ENCODE assay signal across 18 cellular contexts in genomic region chr1:192543445-192543844, GRCh38. TPM values are rescaled to one million over a fixed set of nuclear protein-coding genes. Genes with fewer than 3 reads are reported as not detected.
A peak's percentile ranks its signal among the peaks of the same experiment; 100 is the strongest.
DNase-seq lines count a peak whose midpoint lies in the region; ATAC-seq and TF ChIP-seq lines count a peak whose summit lies in the region.
"Had no signal": no experiment of that assay in that cellular context is flagged by ENCODE, and none has a peak within 500 bp of the region (broad histone marks: within the 10 kb centered on the region; RNA-seq: fewer than 3 reads in every experiment).

No MANE protein-coding gene starts in this region.

- no peak for TF ChIP-seq CTCF in A673 (conservative IDR thresholded peaks at IDR 0.05; ENCODE audit: low read depth, low read length)
- no peak for TF ChIP-seq CTCF in GM23338 (conservative IDR thresholded peaks at IDR 0.05; ENCODE audit: low read depth in 2 of 2)
- TF ChIP-seq CTCF in neural crest cell (conservative IDR thresholded peaks at IDR 0.05), result no peak

- CTCF ChIA-PET in A673 (lab: Charles Lee), result interaction anchor here (1.7 kb wide), 1 partner anchor 30 kb away, joined by 6 read pairs; no protein-coding TSS in a partner anchor

- H3K27ac Mint-ChIP-seq in GM23338 (peak overlapping the region; percentile 41; the same call in 1 of the 2 replicates), neural crest cell (ENCODE audit: unreplicated experiment) (peak overlapping the region; percentile 65)
- H3K27ac Mint-ChIP-seq in T-helper 2 cell treated with Interferon-gamma antibody and Interleukin-4, amounts not matched to agents 5 μg/mL and 100 μg/mL, for 36 hours, result no peak overlapping the region
- H3K27ac Mint-ChIP-seq: B cell had no signal

- no peaks in the 10 kb centered on the region for H3K9me2 ChIP-seq in GM23338 (ENCODE audit: insufficient read depth)

- H3K4me3 ChIP-seq in A673 (ENCODE audit: low read depth, low read length, poor library complexity, severe bottlenecking), result no peak overlapping the region
- H3K4me3 ChIP-seq in GM23338, result no peak overlapping the region
- H3K4me3 ChIP-seq: SK-N-MC had no signal

- DNase-seq in A673 (ENCODE audit: low spot score), result peak; percentile 55
- no peak for DNase-seq in GM23338 (ENCODE audit: low spot score)
- peak; percentile 36 for DNase-seq in cerebellar cortex (ENCODE audit: low spot score)
- no peak for DNase-seq in neural crest cell (ENCODE audit: low read depth, low spot score)
- no peak for DNase-seq in left colon
- DNase-seq in cerebellum (ENCODE audit: low spot score), result no peak
- DNase-seq in T-helper 2 cell treated with Interferon-gamma antibody and Interleukin-4, amounts not matched to agents 5 μg/mL and 100 μg/mL, for 36 hours (ENCODE audit: low spot score), result no peak
- DNase-seq: ACHN, MV-4-11, NCI-H1417 treated with DMSO at 0.1 percent for 48 hours, NCI-H226, NCI-H526 had no signal

- H3K4me2 ChIP-seq in GM23338, result no peak overlapping the region

- H3K27me3 Mint-ChIP-seq in GM23338 (ENCODE audit: insufficient read depth, low read depth, poor library complexity) (no peaks in the 10 kb centered on the region), neural crest cell (ENCODE audit: low read depth) (no peaks in the 10 kb centered on the region)
- no peaks in the 10 kb centered on the region for H3K27me3 Mint-ChIP-seq in T-helper 2 cell treated with Interferon-gamma antibody and Interleukin-4, amounts not matched to agents 5 μg/mL and 100 μg/mL, for 36 hours (ENCODE audit: low read depth)
- H3K27me3 Mint-ChIP-seq: B cell, IgD-negative memory B cell had no signal

- H4K20me1 ChIP-seq in GM23338 (replicated peaks; ENCODE audit: insufficient read depth), result no peaks in the 10 kb centered on the region

- POLR2A ChIA-PET in A673 (lab: Charles Lee; ENCODE audit: low non-redundant PET), result no interaction called here

- no peak overlapping the region for H3K4me3 Mint-ChIP-seq in GM23338
- no peak overlapping the region for H3K4me3 Mint-ChIP-seq in neural crest cell
- no peak overlapping the region for H3K4me3 Mint-ChIP-seq in T-helper 2 cell treated with Interferon-gamma antibody and Interleukin-4, amounts not matched to agents 5 μg/mL and 100 μg/mL, for 36 hours
- H3K4me3 Mint-ChIP-seq: B cell, IgD-negative memory B cell had no signal

- H3K27ac ChIP-seq in A673 (ENCODE audit: low read depth, low read length, poor library complexity, severe bottlenecking) (peak overlapping the region; percentile 92), GM23338 (ENCODE audit: low read depth) (no peak overlapping the region)
- H3K27ac ChIP-seq: SK-N-MC had no signal

- intact Hi-C loops in A673 (cut with micrococcal nuclease; ENCODE audit: unreplicated experiment), result no loop called here
- intact Hi-C loops in left colon (cut with DNase I, micrococcal nuclease), result no loop called here

- no peaks in the 10 kb centered on the region for H3K79me2 ChIP-seq in GM23338 (replicated peaks; ENCODE audit: insufficient read depth)

- peaks cover 82% of the 10 kb centered on the region for H3K4me1 ChIP-seq in A673 (ENCODE audit: insufficient read depth, low read length, poor library complexity, severe bottlenecking)
- peaks cover 16% of the 10 kb centered on the region for H3K4me1 ChIP-seq in GM23338 (ENCODE audit: insufficient read depth)

- no peaks in the 10 kb centered on the region for H3K36me3 Mint-ChIP-seq in GM23338 (ENCODE audit: low read depth)
- H3K36me3 Mint-ChIP-seq in neural crest cell (ENCODE audit: low read depth), result no peaks in the 10 kb centered on the region
- H3K36me3 Mint-ChIP-seq in T-helper 2 cell treated with Interferon-gamma antibody and Interleukin-4, amounts not matched to agents 5 μg/mL and 100 μg/mL, for 36 hours (ENCODE audit: low read depth), result peaks cover 2% of the 10 kb centered on the region
- H3K36me3 Mint-ChIP-seq: IgD-negative memory B cell had no signal

- H2AFZ ChIP-seq in GM23338, result peak overlapping the region; percentile 20; the same call in 1 of the 2 replicates

- H3K4me1 Mint-ChIP-seq in GM23338 (peaks cover 14% of the 10 kb centered on the region), neural crest cell (peaks cover 31% of the 10 kb centered on the region)
- H3K4me1 Mint-ChIP-seq in T-helper 2 cell treated with Interferon-gamma antibody and Interleukin-4, amounts not matched to agents 5 μg/mL and 100 μg/mL, for 36 hours (ENCODE audit: low read depth), result peaks cover 63% of the 10 kb centered on the region

- H3K36me3 ChIP-seq in A673 (ENCODE audit: insufficient read depth, low read length, poor library complexity, severe bottlenecking), result no peaks in the 10 kb centered on the region
- H3K36me3 ChIP-seq in GM23338 (ENCODE audit: insufficient read depth), result no peaks in the 10 kb centered on the region

- no TSS peak for BruUV-seq in A673 (replicated peaks; lab: Mats Ljungman, UMichigan)

- H3K9me3 ChIP-seq in A673 (ENCODE audit: low read depth, low read length, poor library complexity, severe bottlenecking), result no peaks in the 10 kb centered on the region

- no peaks in the 10 kb centered on the region for H3F3A ChIP-seq in GM23338 (replicated peaks; ENCODE audit: low read depth)

- no peak for ATAC-seq in GM23338
- no peak for ATAC-seq in left colon
- ATAC-seq: HCT116 had no signal

- H3K9me3 Mint-ChIP-seq in GM23338 (no peaks in the 10 kb centered on the region), neural crest cell (no peaks in the 10 kb centered on the region)
- no peaks in the 10 kb centered on the region for H3K9me3 Mint-ChIP-seq in T-helper 2 cell treated with Interferon-gamma antibody and Interleukin-4, amounts not matched to agents 5 μg/mL and 100 μg/mL, for 36 hours

- H3K27me3 ChIP-seq in A673 (replicated peaks; ENCODE audit: insufficient read depth, low read depth, low read length, poor library complexity) (no peaks in the 10 kb centered on the region), GM23338 (ENCODE audit: insufficient read depth) (no peaks in the 10 kb centered on the region)

TF ChIP-seq in GM23338, 12 proteins besides CTCF, POLR2A, EP300 and RAD21 (continues in another document):
- TF ChIP-seq STAT1 (IDR thresholded peaks at IDR 0.05; ENCODE audit: unreplicated experiment) (no peak), ZNF114 (CRISPR knock-in tag; IDR thresholded peaks at IDR 0.05) (no peak), CREB1 (CRISPR knock-in tag; IDR thresholded peaks at IDR 0.05; ENCODE audit: low read depth) (no peak), NANOG (IDR thresholded peaks at IDR 0.05; ENCODE audit: borderline replicate concordance) (no peak), POLR2AphosphoS5 (IDR thresholded peaks at IDR 0.05; ENCODE audit: low read depth) (no peak), JUNB (IDR thresholded peaks at IDR 0.05; ENCODE audit: unreplicated experiment) (no peak)

RNA-seq across cellular contexts. Expression of gene RGS1, which starts 32.1 kb away (rescaled TPM):
- total RNA-seq in A673 (2021) (0.28 TPM in 1 of 2 replicates, not detected in the other), neural crest cell (not detected in 2 replicates), left colon (10 to 100 TPM; 11.0 to 27.1 TPM), cerebellum (14.8 TPM)
- total RNA-seq in GM23338 (2014; rRNA removed; shearing (Covaris generic)), result not detected in 2 replicates
- not detected in 2 replicates for polyA plus RNA-seq in GM23338 (2016; fragmentation: Nextera tagmentation; extraction: Ambion mirVana)
- total RNA-seq: Daoy, HT-29 had no signal

Comparison
In these comparisons a context has a peak if more than half of its experiments do, and no peak if none do; other contexts are left out.
1. DNase-seq: peak in A673 (single experiment) and cerebellar cortex (single experiment); none in GM23338 (single experiment), neural crest cell (single experiment), left colon (0 of 2), cerebellum (single experiment) and T-helper 2 cell treated with Interferon-gamma antibody and Interleukin-4, amounts not matched to agents 5 μg/mL and 100 μg/mL, for 36 hours (single experiment).